ENCODE assay signal across 29 cellular contexts in the genomic region with DNA sequence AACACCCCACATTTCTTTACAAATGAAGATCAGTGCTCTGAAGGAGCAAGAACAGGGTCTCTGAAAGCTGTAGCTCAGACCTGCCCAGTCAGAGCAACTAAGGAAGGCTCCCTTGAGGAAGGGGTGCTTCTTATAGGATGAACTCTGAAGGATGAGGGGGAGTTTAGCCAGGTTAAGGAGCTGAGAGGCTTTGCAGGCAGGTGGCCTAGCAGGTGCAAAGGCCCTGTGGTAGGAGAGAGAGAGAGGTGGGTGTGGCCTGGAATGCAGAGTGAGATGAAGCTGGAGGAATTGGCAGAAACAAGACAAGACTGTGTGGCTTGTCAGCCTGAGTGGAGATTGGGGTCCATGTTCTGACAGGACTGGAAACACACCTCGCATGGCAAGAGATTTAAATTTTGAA.
"Had no signal": no experiment of that assay in that cellular context is flagged by ENCODE, and none has a peak within 500 bp of the region (broad histone marks: within the 10 kb centered on the region; RNA-seq: fewer than 3 reads in every experiment).

No MANE protein-coding gene starts in this region.

- H3K36me3 Mint-ChIP-seq: activated naive CD4-positive, alpha-beta T cell treated with anti-CD3 and anti-CD28 coated beads, Interleukin-2, amount 50 U/mL, for 24 hours; activated naive CD8-positive, alpha-beta T cell treated with anti-CD3 and anti-CD28 coated beads, Interleukin-2, amount 10 ng/mL, durations not matched to agents 7 days and 5 days had no signal

- H3K36me3 ChIP-seq: ascending aorta, breast epithelium had no signal

- DNase-seq: activated CD4-positive, alpha-beta memory T cell treated with anti-CD3 and anti-CD28 coated beads, Interleukin-2, amount 10 ng/mL, durations not matched to agents 7 days and 5 days; activated CD4-positive, alpha-beta T cell treated with anti-CD3 and anti-CD28 coated beads for 1 hour; activated CD4-positive, alpha-beta T cell treated with anti-CD3 and anti-CD28 coated beads for 48 hours; activated CD4-positive, CD25-positive, alpha-beta regulatory T cell; activated gamma-delta T cell; activated naive CD4-positive, alpha-beta T cell treated with Interleukin-2 at 50 U/mL for 16 hours; activated naive CD8-positive, alpha-beta T cell treated with anti-CD3 and anti-CD28 coated beads, Interleukin-2, amount 10 ng/mL, durations not matched to agents 7 days and 5 days; activated T-cell treated with anti-CD3 and anti-CD28 coated beads, Interleukin-2, amount 50 U/mL, for 24 hours; amygdala; body of pancreas; Karpas-422; KBM-7; NCI-H1105; NCI-H1417 treated with DMSO at 0.1 percent for 48 hours; NCI-H187 treated with DMSO at 0.1 percent for 48 hours; NCI-H2081 treated with DMSO at 0.1 percent for 48 hours; NCI-H226; NCI-H446 treated with DMSO at 0.1 percent for 48 hours; NCI-H524; NCI-H69; NK-92 treated with Interleukin-12 subunit alpha and Interleukin-12 subunit beta, amount 100 ng/mL, for 24 hours; PC-9; Right ventricle myocardium superior; T1000 had no signal

- H3K27ac Mint-ChIP-seq: activated CD4-positive, alpha-beta memory T cell treated with anti-CD3 and anti-CD28 coated beads, Interleukin-2, amount 10 ng/mL, durations not matched to agents 7 days and 5 days; activated naive CD4-positive, alpha-beta T cell treated with anti-CD3 and anti-CD28 coated beads, Interleukin-2, amount 50 U/mL, for 24 hours; activated naive CD8-positive, alpha-beta T cell treated with anti-CD3 and anti-CD28 coated beads, Interleukin-2, amount 10 ng/mL, durations not matched to agents 7 days and 5 days; activated T-cell treated with anti-CD3 and anti-CD28 coated beads, Interleukin-2, amount 50 U/mL, for 24 hours; activated T-helper 2 cell treated with anti-CD3 and anti-CD28 coated beads, Interferon-gamma antibody, Interleukin-2, Interleukin-4, amounts not matched to agents 10 μg/mL and 5 μg/mL and 100 μg/mL, durations not matched to agents 14 hours and 24 hours and 36 hours had no signal

- H3K9me3 Mint-ChIP-seq: activated CD4-positive, alpha-beta memory T cell treated with anti-CD3 and anti-CD28 coated beads, Interleukin-2, amount 10 ng/mL, durations not matched to agents 7 days and 5 days; activated naive CD4-positive, alpha-beta T cell treated with anti-CD3 and anti-CD28 coated beads, Interleukin-2, amount 50 U/mL, for 24 hours; activated naive CD8-positive, alpha-beta T cell treated with anti-CD3 and anti-CD28 coated beads, Interleukin-2, amount 10 ng/mL, durations not matched to agents 7 days and 5 days; activated T-cell treated with anti-CD3 and anti-CD28 coated beads, Interleukin-2, amount 50 U/mL, for 24 hours; activated T-helper 2 cell treated with anti-CD3 and anti-CD28 coated beads, Interferon-gamma antibody, Interleukin-2, Interleukin-4, amounts not matched to agents 10 μg/mL and 5 μg/mL and 100 μg/mL, durations not matched to agents 14 hours and 24 hours and 36 hours had no signal

- H3K4me3 Mint-ChIP-seq: activated CD4-positive, alpha-beta memory T cell treated with anti-CD3 and anti-CD28 coated beads, Interleukin-2, amount 10 ng/mL, durations not matched to agents 7 days and 5 days; activated naive CD4-positive, alpha-beta T cell treated with anti-CD3 and anti-CD28 coated beads, Interleukin-2, amount 50 U/mL, for 24 hours; activated naive CD8-positive, alpha-beta T cell treated with anti-CD3 and anti-CD28 coated beads, Interleukin-2, amount 10 ng/mL, durations not matched to agents 7 days and 5 days; activated T-cell treated with anti-CD3 and anti-CD28 coated beads, Interleukin-2, amount 50 U/mL, for 24 hours had no signal

- H3K4me3 ChIP-seq: ascending aorta, body of pancreas, breast epithelium, PC-9 had no signal

- FAIRE-seq: RCC 7860 had no signal

- ATAC-seq: body of pancreas had no signal

- H3K4me1 Mint-ChIP-seq: activated CD4-positive, alpha-beta memory T cell treated with anti-CD3 and anti-CD28 coated beads, Interleukin-2, amount 10 ng/mL, durations not matched to agents 7 days and 5 days; activated naive CD8-positive, alpha-beta T cell treated with anti-CD3 and anti-CD28 coated beads, Interleukin-2, amount 10 ng/mL, durations not matched to agents 7 days and 5 days had no signal

- H3K27ac ChIP-seq: ascending aorta, body of pancreas, breast epithelium, PC-9 had no signal

- H2AFZ ChIP-seq: PC-9 had no signal

- H3K27me3 ChIP-seq: ascending aorta, body of pancreas, breast epithelium had no signal

- H3K4me1 ChIP-seq: ascending aorta, body of pancreas, breast epithelium had no signal

- H3K4me2 ChIP-seq: PC-9 had no signal

- H3K9me3 ChIP-seq: ascending aorta, body of pancreas, breast epithelium had no signal
